In genomic region chr22:38257170-38257569, GRCh38 we compare ENCODE assay signal across 12 cellular contexts. TPM values are rescaled to one million over a fixed set of nuclear protein-coding genes. Genes with fewer than 3 reads are reported as not detected.
DNase-seq lines count a peak whose midpoint lies in the region; ATAC-seq and TF ChIP-seq lines count a peak whose summit lies in the region.
"Had no signal": no experiment of that assay in that cellular context is flagged by ENCODE, and none has a peak within 500 bp of the region (broad histone marks: within the 10 kb centered on the region; RNA-seq: fewer than 3 reads in every experiment).

No MANE protein-coding gene starts in this region.

- DNase-seq in AG09309 (ENCODE audit: low read depth) = peak; percentile 47
- DNase-seq in pulmonary artery endothelial cell (ENCODE audit: low read depth, low spot score) = peak; percentile 41
- no peak for DNase-seq in activated T-cell treated with anti-CD3 and anti-CD28 coated beads, Interleukin-2, amount 50 U/mL, for 24 hours
- DNase-seq in WTC11 (ENCODE audit: low spot score) = no peak
- no peak for DNase-seq in NCI-H1105 (lab: John Stamatoyannopoulos, UW)
- DNase-seq in activated T-cell treated with anti-CD3 and anti-CD28 coated beads for 4 hours = no peak
- DNase-seq: CD4-positive, alpha-beta T cell had no signal

- no peak overlapping the region for H3K4me3 Mint-ChIP-seq in activated T-cell treated with anti-CD3 and anti-CD28 coated beads, Interleukin-2, amount 50 U/mL, for 24 hours
- H3K4me3 Mint-ChIP-seq in WTC11 = no peak overlapping the region
- H3K4me3 Mint-ChIP-seq: CD4-positive, alpha-beta T cell; endodermal cell; neural crest cell had no signal

- 2 to 7% methylated on average over 13 of the region's 13 CpGs for WGBS in gastroesophageal sphincter (ENCODE audit: low coverage in 1 of 2), 2 donors

- TF ChIP-seq CTCF in AG09309 (IDR thresholded peaks at IDR 0.05; ENCODE audit: control insufficient read depth, insufficient read depth, low read depth, low read length, missing control alignments) = no peak
- TF ChIP-seq CTCF in WI38 (IDR thresholded peaks at IDR 0.05; ENCODE audit: low read depth, low read length) = no peak
- TF ChIP-seq CTCF in gastroesophageal sphincter (IDR thresholded peaks at IDR 0.05) = no peak
- TF ChIP-seq CTCF in WTC11 (IDR thresholded peaks at IDR 0.05) = no peak

- peaks cover 15% of the 10 kb centered on the region for H3K4me1 Mint-ChIP-seq in activated T-cell treated with anti-CD3 and anti-CD28 coated beads, Interleukin-2, amount 50 U/mL, for 24 hours (ENCODE audit: low read depth)
- H3K4me1 Mint-ChIP-seq in WTC11 = peaks cover 36% of the 10 kb centered on the region

- no peak for TF ChIP-seq EP300 in gastroesophageal sphincter (IDR thresholded peaks at IDR 0.05)

- H3K36me3 Mint-ChIP-seq in activated T-cell treated with anti-CD3 and anti-CD28 coated beads, Interleukin-2, amount 50 U/mL, for 24 hours (ENCODE audit: low read depth) = no peaks in the 10 kb centered on the region
- H3K36me3 Mint-ChIP-seq in WTC11 = no peaks in the 10 kb centered on the region

- no peaks in the 10 kb centered on the region for H3K9me3 ChIP-seq in gastroesophageal sphincter

- H3K27ac Mint-ChIP-seq in activated T-cell treated with anti-CD3 and anti-CD28 coated beads, Interleukin-2, amount 50 U/mL, for 24 hours = no peak overlapping the region
- H3K27ac Mint-ChIP-seq in WTC11 = no peak overlapping the region; the same call in 1 of the 2 replicates
- H3K27ac Mint-ChIP-seq: CD4-positive, alpha-beta T cell; endodermal cell had no signal

- H3K27me3 Mint-ChIP-seq in activated T-cell treated with anti-CD3 and anti-CD28 coated beads, Interleukin-2, amount 50 U/mL, for 24 hours = no peaks in the 10 kb centered on the region
- H3K27me3 Mint-ChIP-seq in WTC11 (ENCODE audit: low read depth) = no peaks in the 10 kb centered on the region
- H3K27me3 Mint-ChIP-seq: CD4-positive, alpha-beta T cell had no signal

- ATAC-seq in gastroesophageal sphincter (peak; percentile 69), WTC11 (no peak)
- ATAC-seq: Panc1 had no signal

- H3K4me3 ChIP-seq in AG09309 (ENCODE audit: control insufficient read depth, low read depth, low read length) (peak overlapping the region; percentile 2; the same call in 1 of the 2 replicates), WI38 (ENCODE audit: low read depth, low read length) (peak overlapping the region; percentile 42), gastroesophageal sphincter (peak overlapping the region; percentile 18 to 21)

- H3K36me3 ChIP-seq in gastroesophageal sphincter = no peaks in the 10 kb centered on the region

- no peak for TF ChIP-seq POLR2A in gastroesophageal sphincter (IDR thresholded peaks at IDR 0.05)

- no peaks in the 10 kb centered on the region for H3K9me3 Mint-ChIP-seq in activated T-cell treated with anti-CD3 and anti-CD28 coated beads, Interleukin-2, amount 50 U/mL, for 24 hours
- H3K9me3 Mint-ChIP-seq in WTC11 = no peaks in the 10 kb centered on the region
- H3K9me3 Mint-ChIP-seq: CD4-positive, alpha-beta T cell; endodermal cell; neural crest cell had no signal

- H3K4me1 ChIP-seq in gastroesophageal sphincter = peaks cover 4 to 83% (median 36%) of the 10 kb centered on the region in 3 donors

- CTCF ChIA-PET in WTC11 (lab: Charles Lee) = interaction anchor here (0.6 to 1.1 kb wide), 4 partner anchors 15 to 394 kb away, joined by 3 to 4 read pairs (median 4); no protein-coding TSS in a partner anchor

- POLR2A ChIA-PET in WTC11 (lab: Charles Lee) = interaction anchor here (0.7 kb wide), 1 partner anchor 87 kb away, joined by 3 read pairs; no protein-coding TSS in a partner anchor

- no peaks in the 10 kb centered on the region for H3K27me3 ChIP-seq in gastroesophageal sphincter

- H3K27ac ChIP-seq in gastroesophageal sphincter = peak overlapping the region; percentile 82 to 89 (median 86)

TF ChIP-seq in WTC11, 78 proteins besides CTCF, POLR2A, EP300 and RAD21:
- TF ChIP-seq ZBTB43 (CRISPR knock-in tag; IDR thresholded peaks at IDR 0.05) (no peak), NFYB (CRISPR knock-in tag; conservative IDR thresholded peaks at IDR 0.05; ENCODE audit: low read depth) (no peak), CREM (CRISPR knock-in tag; IDR thresholded peaks at IDR 0.05) (no peak), STAT6 (CRISPR knock-in tag; conservative IDR thresholded peaks at IDR 0.05; ENCODE audit: low read depth) (no peak), ZNF232 (CRISPR knock-in tag; IDR thresholded peaks at IDR 0.05) (no peak), KAT7 (CRISPR knock-in tag; IDR thresholded peaks at IDR 0.05; ENCODE audit: borderline replicate concordance) (no peak), MAX (CRISPR knock-in tag; IDR thresholded peaks at IDR 0.05) (no peak), CDX4 (CRISPR knock-in tag; IDR thresholded peaks at IDR 0.05; ENCODE audit: borderline replicate concordance) (no peak), NFATC4 (CRISPR knock-in tag; IDR thresholded peaks at IDR 0.05) (no peak), JUN (CRISPR knock-in tag; IDR thresholded peaks at IDR 0.05) (no peak), ZNF423 (CRISPR knock-in tag; IDR thresholded peaks at IDR 0.05) (no peak), CBFB (CRISPR knock-in tag; IDR thresholded peaks at IDR 0.05; ENCODE audit: low read depth) (no peak), SOX15 (CRISPR knock-in tag; IDR thresholded peaks at IDR 0.05) (no peak), ERG (CRISPR knock-in tag; IDR thresholded peaks at IDR 0.05) (no peak)

RNA-seq across cellular contexts. Expression of gene TMEM184B, which starts 15.6 kb away (rescaled TPM):
- total RNA-seq in gastroesophageal sphincter (100 to 1,000 TPM in 1 of 4 donors, 10 to 100 TPM in 3; 52.0 to 108 (median 64.9) TPM), pulmonary artery endothelial cell (28.5 and 43.7 TPM in 2 replicates), WTC11 (2021) (85.9 to 89.7 TPM (median 88.1 TPM) in 3 replicates)

RNA-seq across cellular contexts. Expression of gene MAFF, which starts 55.4 kb away (rescaled TPM):
- total RNA-seq in gastroesophageal sphincter = 10 to 100 TPM; 21.2 to 93.7 (median 51.2) TPM
- total RNA-seq in pulmonary artery endothelial cell = 66.0 and 72.1 TPM in 2 replicates
- 4.6 to 6.1 TPM (median 5.7 TPM) in 3 replicates for total RNA-seq in WTC11 (2021)

Comparison
In these comparisons a context has a peak if more than half of its experiments do, and no peak if none do; other contexts are left out.
1. DNase-seq: peak in AG09309 (single experiment) and pulmonary artery endothelial cell (single experiment); none in activated T-cell treated with anti-CD3 and anti-CD28 coated beads, Interleukin-2, amount 50 U/mL, for 24 hours (single experiment), WTC11 (single experiment), NCI-H1105 (single experiment) and activated T-cell treated with anti-CD3 and anti-CD28 coated beads for 4 hours (single experiment).
2. Peak in every context shown above with its lines, with median percentiles within 50 percentile points of each other: H3K4me3 ChIP-seq.